ENCODE assay signal across 1 cellular context in genomic region chr13:80363890-80364503, GRCh38.
TF ChIP-seq lines count a peak whose summit lies in the region.

No MANE protein-coding gene starts in this region.

TF ChIP-seq in HepG2, 621 proteins besides CTCF, POLR2A, EP300 and RAD21 (continued from another document):
- no peak for TF ChIP-seq DRAP1 (CRISPR knock-in tag; IDR thresholded peaks at IDR 0.05)
- no peak for TF ChIP-seq MYNN (CRISPR knock-in tag; IDR thresholded peaks at IDR 0.05; ENCODE audit: low read depth)
- no peak for TF ChIP-seq SPEN (CRISPR knock-in tag; IDR thresholded peaks at IDR 0.05; ENCODE audit: low read depth)
- peak; percentile 59 for TF ChIP-seq STAG1 (CRISPR knock-in tag; IDR thresholded peaks at IDR 0.05)
- TF ChIP-seq CC2D1A (CRISPR knock-in tag; IDR thresholded peaks at IDR 0.05): no peak
- TF ChIP-seq NFYB (CRISPR knock-in tag; IDR thresholded peaks at IDR 0.05): no peak
- TF ChIP-seq ZNF383 (CRISPR knock-in tag; IDR thresholded peaks at IDR 0.05; ENCODE audit: borderline replicate concordance): no peak
- TF ChIP-seq ARID3A (IDR thresholded peaks at IDR 0.05; ENCODE audit: low read depth, low read length): peak; percentile 37; the same call in 1 of the 2 replicates
- TF ChIP-seq ARID2 (CRISPR knock-in tag; IDR thresholded peaks at IDR 0.05; ENCODE audit: borderline replicate concordance): no peak
- TF ChIP-seq FOXC1 (CRISPR knock-in tag; IDR thresholded peaks at IDR 0.05; ENCODE audit: borderline replicate concordance): no peak
- peak; percentile 68 for TF ChIP-seq SMC3 (IDR thresholded peaks at IDR 0.05; ENCODE audit: low read length)
- TF ChIP-seq ZNF337 (CRISPR knock-in tag; IDR thresholded peaks at IDR 0.05; ENCODE audit: borderline replicate concordance, low read depth): no peak
- no peak for TF ChIP-seq NR2C2 (CRISPR knock-in tag; IDR thresholded peaks at IDR 0.05; ENCODE audit: borderline replicate concordance)
- TF ChIP-seq HIVEP1 (CRISPR knock-in tag; IDR thresholded peaks at IDR 0.05): no peak
- peak; percentile 83; the same call in 1 of the 2 replicates for TF ChIP-seq ZNF362 (CRISPR knock-in tag; IDR thresholded peaks at IDR 0.05; ENCODE audit: borderline replicate concordance)
- no peak for TF ChIP-seq CBFB (CRISPR knock-in tag; IDR thresholded peaks at IDR 0.05)
- no peak for TF ChIP-seq ZNF441 (CRISPR knock-in tag; IDR thresholded peaks at IDR 0.05; ENCODE audit: borderline replicate concordance)
